In the genomic region with DNA sequence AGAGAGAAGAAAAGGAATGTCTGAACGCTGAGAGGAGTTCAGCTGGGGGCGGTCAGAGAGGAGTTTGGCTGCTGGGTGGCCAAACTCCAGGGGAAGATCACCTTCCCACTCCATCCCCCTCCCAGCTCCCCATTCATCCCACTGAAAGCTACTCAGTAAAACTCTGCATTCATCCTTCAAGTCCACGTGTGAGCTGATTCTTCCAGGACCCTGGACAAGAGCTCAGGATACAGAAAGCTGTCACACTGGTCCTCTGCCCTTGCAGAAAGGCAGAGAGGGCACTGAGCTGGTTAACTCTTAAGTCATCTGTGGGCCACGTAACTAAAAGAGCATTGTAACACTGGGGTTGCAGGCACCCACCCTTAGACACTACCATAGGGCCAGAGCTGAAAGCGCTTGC, we compare ENCODE assay signal across 28 cellular contexts.
"Had no signal": no experiment of that assay in that cellular context is flagged by ENCODE, and none has a peak within 500 bp of the region (broad histone marks: within the 10 kb centered on the region; RNA-seq: fewer than 3 reads in every experiment).

No MANE protein-coding gene starts in this region.

- H3K4me1 ChIP-seq: foreskin keratinocyte, lower lobe of right lung, uterus had no signal

- H3K27me3 ChIP-seq: breast epithelium, foreskin keratinocyte, left lung, ovary, uterus had no signal

- H3K27ac ChIP-seq: breast epithelium, foreskin keratinocyte, heart right ventricle, left lung, lower lobe of right lung, ovary, uterus had no signal

- FAIRE-seq: endothelial cell of umbilical vein, small intestine had no signal

- H3K9me3 ChIP-seq: breast epithelium, heart right ventricle, left lung, lower lobe of right lung, mucosa of descending colon, ovary, uterus had no signal

- H3K36me3 Mint-ChIP-seq: activated CD4-positive, alpha-beta memory T cell treated with anti-CD3 and anti-CD28 coated beads for 36 hours; activated naive CD4-positive, alpha-beta T cell treated with anti-CD3 and anti-CD28 coated beads, Interleukin-2, amount 50 U/mL, for 24 hours; natural killer cell treated with Interleukin-12 subunit alpha and Interleukin-12 subunit beta and Interleukin-15 and Interleukin-18, amount 100 ng/mL, for 72 hours; stimulated activated effector memory CD8-positive, alpha-beta T cell treated with anti-CD3 and anti-CD28 coated beads, Interleukin-12 subunit alpha, Interleukin-12 subunit beta, amount 100 ng/mL, for 72 hours; type B pancreatic cell had no signal

- H3K4me3 ChIP-seq: breast epithelium, heart right ventricle, left lung, lower lobe of right lung, mucosa of descending colon, ovary, uterus had no signal

- H3K4me3 Mint-ChIP-seq: activated CD4-positive, alpha-beta memory T cell treated with anti-CD3 and anti-CD28 coated beads for 36 hours; activated CD4-positive, alpha-beta T cell treated with anti-CD3 and anti-CD28 coated beads, Interleukin-2, amount 10 ng/mL, durations not matched to agents 24 days and 14 days; activated naive CD4-positive, alpha-beta T cell treated with anti-CD3 and anti-CD28 coated beads, Interleukin-2, amount 50 U/mL, for 24 hours; activated naive CD8-positive, alpha-beta T cell treated with anti-CD3 and anti-CD28 coated beads, Interleukin-2, amount 50 U/mL, for 24 hours; natural killer cell treated with Interleukin-12 subunit alpha and Interleukin-12 subunit beta and Interleukin-15 and Interleukin-18, amount 100 ng/mL, for 72 hours; stimulated activated effector memory CD8-positive, alpha-beta T cell treated with anti-CD3 and anti-CD28 coated beads, Interleukin-12 subunit alpha, Interleukin-12 subunit beta, amount 100 ng/mL, for 72 hours; stimulated activated naive CD8-positive, alpha-beta T cell treated with anti-CD3 and anti-CD28 coated beads, Interleukin-15, amount 100 ng/mL, for 72 hours; type B pancreatic cell had no signal

- H3K36me3 ChIP-seq: breast epithelium, heart right ventricle, left lung, lower lobe of right lung, ovary, uterus had no signal

- H3K9me3 Mint-ChIP-seq: activated CD4-positive, alpha-beta memory T cell treated with anti-CD3 and anti-CD28 coated beads for 36 hours; activated CD4-positive, alpha-beta T cell treated with anti-CD3 and anti-CD28 coated beads, Interleukin-2, amount 10 ng/mL, durations not matched to agents 24 days and 14 days; activated naive CD4-positive, alpha-beta T cell treated with anti-CD3 and anti-CD28 coated beads, Interleukin-2, amount 50 U/mL, for 24 hours; activated naive CD8-positive, alpha-beta T cell treated with anti-CD3 and anti-CD28 coated beads, Interleukin-2, amount 50 U/mL, for 24 hours; activated T-helper 2 cell treated with anti-CD3 and anti-CD28 coated beads, Interferon-gamma antibody, Interleukin-2, Interleukin-4, amounts not matched to agents 10 μg/mL and 5 μg/mL and 100 μg/mL, durations not matched to agents 14 hours and 24 hours and 36 hours; natural killer cell treated with Interleukin-12 subunit alpha and Interleukin-12 subunit beta and Interleukin-15 and Interleukin-18, amount 100 ng/mL, for 72 hours; stimulated activated effector memory CD8-positive, alpha-beta T cell treated with anti-CD3 and anti-CD28 coated beads, Interleukin-12 subunit alpha, Interleukin-12 subunit beta, amount 100 ng/mL, for 72 hours; stimulated activated naive CD8-positive, alpha-beta T cell treated with anti-CD3 and anti-CD28 coated beads, Interleukin-15, amount 100 ng/mL, for 72 hours; type B pancreatic cell had no signal

- H3K27ac Mint-ChIP-seq: activated CD4-positive, alpha-beta memory T cell treated with anti-CD3 and anti-CD28 coated beads for 36 hours; activated CD4-positive, alpha-beta T cell treated with anti-CD3 and anti-CD28 coated beads, Interleukin-2, amount 10 ng/mL, durations not matched to agents 24 days and 14 days; activated naive CD4-positive, alpha-beta T cell treated with anti-CD3 and anti-CD28 coated beads, Interleukin-2, amount 50 U/mL, for 24 hours; activated naive CD8-positive, alpha-beta T cell treated with anti-CD3 and anti-CD28 coated beads, Interleukin-2, amount 50 U/mL, for 24 hours; activated T-helper 2 cell treated with anti-CD3 and anti-CD28 coated beads, Interferon-gamma antibody, Interleukin-2, Interleukin-4, amounts not matched to agents 10 μg/mL and 5 μg/mL and 100 μg/mL, durations not matched to agents 14 hours and 24 hours and 36 hours; natural killer cell treated with Interleukin-12 subunit alpha and Interleukin-12 subunit beta and Interleukin-15 and Interleukin-18, amount 100 ng/mL, for 72 hours; progenitor cell of endocrine pancreas; stimulated activated effector memory CD8-positive, alpha-beta T cell treated with anti-CD3 and anti-CD28 coated beads, Interleukin-12 subunit alpha, Interleukin-12 subunit beta, amount 100 ng/mL, for 72 hours; stimulated activated naive CD8-positive, alpha-beta T cell treated with anti-CD3 and anti-CD28 coated beads, Interleukin-15, amount 100 ng/mL, for 72 hours; type B pancreatic cell had no signal

- H3K27me3 Mint-ChIP-seq: activated naive CD8-positive, alpha-beta T cell treated with anti-CD3 and anti-CD28 coated beads, Interleukin-2, amount 50 U/mL, for 24 hours had no signal

- H3K4me1 Mint-ChIP-seq: activated CD4-positive, alpha-beta T cell treated with anti-CD3 and anti-CD28 coated beads, Interleukin-2, amount 10 ng/mL, durations not matched to agents 24 days and 14 days; activated naive CD4-positive, alpha-beta T cell treated with anti-CD3 and anti-CD28 coated beads, Interleukin-2, amount 50 U/mL, for 24 hours; activated naive CD8-positive, alpha-beta T cell treated with anti-CD3 and anti-CD28 coated beads, Interleukin-2, amount 50 U/mL, for 24 hours; stimulated activated effector memory CD8-positive, alpha-beta T cell treated with anti-CD3 and anti-CD28 coated beads, Interleukin-12 subunit alpha, Interleukin-12 subunit beta, amount 100 ng/mL, for 72 hours; stimulated activated naive CD8-positive, alpha-beta T cell treated with anti-CD3 and anti-CD28 coated beads, Interleukin-15, amount 100 ng/mL, for 72 hours had no signal

- ATAC-seq: activated naive CD8-positive, alpha-beta T cell treated with anti-CD3 and anti-CD28 coated beads, Interleukin-2, amount 50 U/mL, for 24 hours; foreskin keratinocyte; heart right ventricle; left lung; lower lobe of right lung; mucosa of descending colon; natural killer cell treated with Interleukin-12 subunit alpha and Interleukin-12 subunit beta and Interleukin-15 and Interleukin-18, amount 100 ng/mL, for 72 hours; sciatic nerve; stimulated activated effector memory CD8-positive, alpha-beta T cell treated with anti-CD3 and anti-CD28 coated beads, Interleukin-12 subunit alpha, Interleukin-12 subunit beta, amount 100 ng/mL, for 72 hours; stimulated activated naive CD8-positive, alpha-beta T cell treated with anti-CD3 and anti-CD28 coated beads, Interleukin-15, amount 100 ng/mL, for 72 hours had no signal

- DNase-seq: activated CD4-positive, alpha-beta memory T cell treated with anti-CD3 and anti-CD28 coated beads for 36 hours; activated CD4-positive, alpha-beta T cell treated with anti-CD3 and anti-CD28 coated beads, Interleukin-2, amount 10 ng/mL, durations not matched to agents 24 days and 14 days; activated CD4-positive, CD25-positive, alpha-beta regulatory T cell treated with anti-CD3 and anti-CD28 coated beads, Interleukin-2, amount 50 U/mL, for 72 hours; activated naive CD8-positive, alpha-beta T cell treated with anti-CD3 and anti-CD28 coated beads, Interleukin-2, amount 50 U/mL, for 24 hours; activated T-cell treated with anti-CD3 and anti-CD28 coated beads, Interleukin-2, amount 50 U/mL, for 48 hours; central memory CD4-positive, alpha-beta T cell; foreskin keratinocyte; heart right ventricle; kidney glomerular epithelial cell; left lung; lower lobe of right lung; mucosa of descending colon; ovary; small intestine; stimulated activated CD4-positive, alpha-beta T cell treated with anti-CD3 and anti-CD28 coated beads, Interleukin-4, amount 100 ng/mL, for 24 hours; stimulated activated naive CD8-positive, alpha-beta T cell treated with anti-CD3 and anti-CD28 coated beads, Interleukin-15, amount 100 ng/mL, for 72 hours; substantia nigra; T-helper 9 cell; uterus had no signal
